Comparison of ENCODE assay signal across 22 cellular contexts in the genomic region with DNA sequence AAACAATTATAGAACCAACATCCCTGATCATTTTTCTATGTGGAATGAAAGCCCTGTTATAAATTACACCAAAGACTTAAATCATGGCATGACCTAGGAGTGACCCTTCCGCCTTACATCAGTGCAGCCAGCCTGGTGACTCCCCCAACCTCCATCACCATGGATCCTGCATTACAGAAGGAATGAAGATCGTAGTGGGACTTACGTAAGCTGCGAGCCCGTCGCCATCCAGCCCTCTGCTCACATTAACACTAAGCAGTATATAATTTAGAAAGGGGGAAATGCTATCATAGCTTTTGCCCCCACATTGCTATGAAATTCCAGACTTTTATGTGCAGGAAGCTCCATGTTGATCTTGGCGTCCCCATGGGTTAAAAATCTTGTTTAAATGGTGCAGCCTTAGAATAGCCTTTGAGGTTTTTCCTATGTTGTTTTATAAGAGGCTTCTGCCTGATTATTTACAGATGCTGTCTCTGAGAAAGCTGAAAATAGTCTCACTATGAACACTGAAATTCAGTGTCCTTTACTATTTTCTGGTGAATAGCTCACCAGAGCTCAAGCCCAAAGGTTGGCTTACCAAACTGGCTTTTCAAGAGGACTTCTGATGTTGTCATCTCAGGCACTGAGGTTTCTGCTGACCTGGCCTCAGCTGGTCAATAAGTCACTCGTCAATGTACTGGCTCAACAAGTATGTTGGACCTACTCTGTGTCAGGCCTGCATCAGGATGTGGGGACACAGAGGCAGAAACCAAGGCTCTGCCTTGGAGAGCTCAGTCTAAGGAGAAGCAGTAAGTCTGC.
DNase-seq lines count a peak whose midpoint lies in the region; ATAC-seq, FAIRE-seq and TF ChIP-seq lines count a peak whose summit lies in the region.
"Had no signal": no experiment of that assay in that cellular context is flagged by ENCODE, and none has a peak within 500 bp of the region (broad histone marks: within the 10 kb centered on the region; RNA-seq: fewer than 3 reads in every experiment).

No MANE protein-coding gene starts in this region.

- no peaks in the 10 kb centered on the region for H3K9me3 Mint-ChIP-seq in mesothelial cell of epicardium
- H3K9me3 Mint-ChIP-seq: effector memory CD8-positive, alpha-beta T cell; neural progenitor cell; stimulated activated memory B cell treated with anti-CD40 and anti-IgM and Interleukin-4, amounts not matched to agents 10 μg/mL and 1 μg/mL and 100 μg/mL, for 72 hours had no signal

- H3K79me2 ChIP-seq in Karpas-422 (ENCODE audit: low read length), result no peaks in the 10 kb centered on the region

- intact Hi-C loops in mucosa of descending colon (cut with DNase I, micrococcal nuclease), result no loop called here

- TF ChIP-seq CTCF in HFF-Myc (IDR thresholded peaks at IDR 0.05; ENCODE audit: low read depth, low read length, missing control alignments) (no peak), mesothelial cell of epicardium (IDR thresholded peaks at IDR 0.05; ENCODE audit: unreplicated experiment) (no peak), mucosa of descending colon (IDR thresholded peaks at IDR 0.05) (no peak)

- ATAC-seq in mucosa of descending colon (no peak), GM18870 (IDR thresholded peaks at IDR 0.05; ENCODE audit: unreplicated experiment) (no peak)
- ATAC-seq: effector memory CD8-positive, alpha-beta T cell had no signal

- H3K27me3 ChIP-seq in Karpas-422 (ENCODE audit: low read length), result no peaks in the 10 kb centered on the region
- H3K27me3 ChIP-seq: adrenal gland; BLaER1 treated with 17β-estradiol and CSF1 and Interleukin-3, amounts not matched to agents 10 nM and 100 nM; neural progenitor cell had no signal

- H3K9me3 ChIP-seq in mucosa of descending colon (no peaks in the 10 kb centered on the region), Karpas-422 (ENCODE audit: low read length) (no peaks in the 10 kb centered on the region)
- H3K9me3 ChIP-seq: adrenal gland; BLaER1 treated with 17β-estradiol and CSF1 and Interleukin-3, amounts not matched to agents 10 nM and 100 nM; thoracic aorta had no signal

- no peaks in the 10 kb centered on the region for H3K27me3 Mint-ChIP-seq in mesothelial cell of epicardium (ENCODE audit: low read depth)
- H3K27me3 Mint-ChIP-seq: stimulated activated memory B cell treated with anti-CD40 and anti-IgM and Interleukin-4, amounts not matched to agents 10 μg/mL and 1 μg/mL and 100 μg/mL, for 72 hours had no signal

- H3K27ac ChIP-seq in Karpas-422 (ENCODE audit: low read length), result no peak overlapping the region
- H3K27ac ChIP-seq: adrenal gland; BLaER1 treated with 17β-estradiol and CSF1 and Interleukin-3, amounts not matched to agents 10 nM and 100 nM; neural progenitor cell; thoracic aorta had no signal

- H3K4me3 ChIP-seq in HFF-Myc (replicated peaks; ENCODE audit: low read depth, low read length) (no peak overlapping the region), mucosa of descending colon (no peak overlapping the region), Karpas-422 (ENCODE audit: low read length) (no peak overlapping the region)
- H3K4me3 ChIP-seq: adrenal gland; BLaER1 treated with 17β-estradiol and CSF1 and Interleukin-3, amounts not matched to agents 10 nM and 100 nM; neural progenitor cell; thoracic aorta had no signal

- H4K20me1 ChIP-seq in Karpas-422 (ENCODE audit: insufficient read depth, low read depth, low read length), result no peaks in the 10 kb centered on the region
- H4K20me1 ChIP-seq: BLaER1 treated with 17β-estradiol and CSF1 and Interleukin-3, amounts not matched to agents 10 nM and 100 nM had no signal

- H3K4me3 Mint-ChIP-seq in mesothelial cell of epicardium, result peak overlapping the region; percentile 5
- H3K4me3 Mint-ChIP-seq: effector memory CD8-positive, alpha-beta T cell; neural progenitor cell; stimulated activated memory B cell treated with anti-CD40 and anti-IgM and Interleukin-4, amounts not matched to agents 10 μg/mL and 1 μg/mL and 100 μg/mL, for 72 hours had no signal

- peaks cover 66% of the 10 kb centered on the region for H3K4me1 Mint-ChIP-seq in mesothelial cell of epicardium
- H3K4me1 Mint-ChIP-seq: stimulated activated memory B cell treated with anti-CD40 and anti-IgM and Interleukin-4, amounts not matched to agents 10 μg/mL and 1 μg/mL and 100 μg/mL, for 72 hours had no signal

- H3K27ac Mint-ChIP-seq in mesothelial cell of epicardium, result peak overlapping the region; percentile 88
- H3K27ac Mint-ChIP-seq: effector memory CD8-positive, alpha-beta T cell; neural progenitor cell; stimulated activated memory B cell treated with anti-CD40 and anti-IgM and Interleukin-4, amounts not matched to agents 10 μg/mL and 1 μg/mL and 100 μg/mL, for 72 hours had no signal

- no peak overlapping the region for H3K9ac ChIP-seq in Karpas-422 (ENCODE audit: low read length)
- H3K9ac ChIP-seq: BLaER1 treated with 17β-estradiol and CSF1 and Interleukin-3, amounts not matched to agents 10 nM and 100 nM; neural progenitor cell had no signal

- DNase-seq in HFF-Myc (ENCODE audit: extremely low read depth, low read depth), result peak; percentile 66
- DNase-seq in dermis blood vessel endothelial cell, result peak; percentile 61
- DNase-seq in mesothelial cell of epicardium (ENCODE audit: low spot score in 2 of 2, unreplicated experiment in 2 of 2), result no peak
- no peak for DNase-seq in urothelium cell line (ENCODE audit: low spot score)
- no peak for DNase-seq in mucosa of descending colon
- DNase-seq in Karpas-422, result no peak
- DNase-seq: activated CD4-positive, alpha-beta T cell treated with anti-CD3 and anti-CD28 coated beads for 48 hours; activated CD8-positive, alpha-beta memory T cell treated with anti-CD3 and anti-CD28 coated beads, Interleukin-2, amount 50 U/mL, for 4 hours; activated gamma-delta T cell; adrenal gland; effector memory CD8-positive, alpha-beta T cell; midbrain; NCI-H1417; NCI-H524; retina had no signal

- H2AFZ ChIP-seq in Karpas-422 (ENCODE audit: low read length), result no peak overlapping the region
- H2AFZ ChIP-seq: neural progenitor cell had no signal

- no peaks in the 10 kb centered on the region for H3K4me1 ChIP-seq in mucosa of descending colon (ENCODE audit: low read depth)
- no peaks in the 10 kb centered on the region for H3K4me1 ChIP-seq in Karpas-422 (ENCODE audit: low read length)
- H3K4me1 ChIP-seq: adrenal gland, neural progenitor cell had no signal

- no peaks in the 10 kb centered on the region for H3K36me3 Mint-ChIP-seq in mesothelial cell of epicardium
- H3K36me3 Mint-ChIP-seq: neural progenitor cell; stimulated activated memory B cell treated with anti-CD40 and anti-IgM and Interleukin-4, amounts not matched to agents 10 μg/mL and 1 μg/mL and 100 μg/mL, for 72 hours had no signal

- peak; percentile 85 for FAIRE-seq in urothelium cell line (lab: Jason Lieb, UNC)
- FAIRE-seq: H54, TTC549 had no signal

- H3K4me2 ChIP-seq in Karpas-422 (ENCODE audit: low read depth, low read length, poor library complexity, severe bottlenecking), result no peak overlapping the region
- H3K4me2 ChIP-seq: neural progenitor cell had no signal

- H3K36me3 ChIP-seq in mucosa of descending colon (ENCODE audit: low read depth), result no peaks in the 10 kb centered on the region
- no peaks in the 10 kb centered on the region for H3K36me3 ChIP-seq in Karpas-422 (ENCODE audit: insufficient read depth, low read length)
- H3K36me3 ChIP-seq: adrenal gland, neural progenitor cell, thoracic aorta had no signal

- no peaks in the 10 kb centered on the region for H3K9me2 ChIP-seq in Karpas-422 (replicated peaks; ENCODE audit: insufficient read depth, low read length)

Comparison
In these comparisons a context has a peak if more than half of its experiments do, and no peak if none do; other contexts are left out.
1. DNase-seq: peak in HFF-Myc (single experiment) and dermis blood vessel endothelial cell (single experiment); none in mesothelial cell of epicardium (0 of 2), urothelium cell line (single experiment), mucosa of descending colon (0 of 3) and Karpas-422 (single experiment).